ENCODE assay signal across 20 cellular contexts in genomic region chr9:127232833-127233549, GRCh38.
"Had no signal": no experiment of that assay in that cellular context is flagged by ENCODE, and none has a peak within 500 bp of the region (broad histone marks: within the 10 kb centered on the region; RNA-seq: fewer than 3 reads in every experiment).

No MANE protein-coding gene starts in this region.

- ATAC-seq: activated CD4-positive, alpha-beta T cell treated with anti-CD3 and anti-CD28 coated beads for 36 hours; activated T-cell treated with anti-CD3 and anti-CD28 coated beads, Interleukin-2, amount 50 U/mL, for 4 hours; natural killer cell treated with Interleukin-12 subunit alpha and Interleukin-12 subunit beta and Interleukin-15 and Interleukin-18, amount 100 ng/mL, for 72 hours had no signal

- H3K4me3 ChIP-seq: right atrium auricular region had no signal

- H3K9me3 ChIP-seq: right atrium auricular region had no signal

- H3K9me3 Mint-ChIP-seq: activated CD4-positive, alpha-beta memory T cell treated with anti-CD3 and anti-CD28 coated beads, Interleukin-2, amount 10 ng/mL, durations not matched to agents 7 days and 5 days; activated T-cell treated with anti-CD3 and anti-CD28 coated beads, Interleukin-2, amount 50 U/mL, for 4 hours; immature natural killer cell; natural killer cell treated with Interleukin-12 subunit alpha and Interleukin-12 subunit beta and Interleukin-15 and Interleukin-18, amount 100 ng/mL, for 72 hours had no signal

- H3K27ac Mint-ChIP-seq: activated CD4-positive, alpha-beta memory T cell treated with anti-CD3 and anti-CD28 coated beads, Interleukin-2, amount 10 ng/mL, durations not matched to agents 7 days and 5 days; activated CD4-positive, alpha-beta T cell treated with anti-CD3 and anti-CD28 coated beads for 36 hours; activated naive CD8-positive, alpha-beta T cell; immature natural killer cell; natural killer cell treated with Interleukin-12 subunit alpha and Interleukin-12 subunit beta and Interleukin-15 and Interleukin-18, amount 100 ng/mL, for 72 hours had no signal

- H3K36me3 Mint-ChIP-seq: immature natural killer cell; natural killer cell treated with Interleukin-12 subunit alpha and Interleukin-12 subunit beta and Interleukin-15 and Interleukin-18, amount 100 ng/mL, for 72 hours had no signal

- H3K27me3 ChIP-seq: right atrium auricular region had no signal

- FAIRE-seq: frontal cortex, small intestine had no signal

- H3K4me1 Mint-ChIP-seq: activated CD4-positive, alpha-beta memory T cell treated with anti-CD3 and anti-CD28 coated beads, Interleukin-2, amount 10 ng/mL, durations not matched to agents 7 days and 5 days; activated CD4-positive, alpha-beta T cell treated with anti-CD3 and anti-CD28 coated beads for 36 hours; immature natural killer cell had no signal

- H3K4me3 Mint-ChIP-seq: activated CD4-positive, alpha-beta memory T cell treated with anti-CD3 and anti-CD28 coated beads, Interleukin-2, amount 10 ng/mL, durations not matched to agents 7 days and 5 days; activated CD4-positive, alpha-beta T cell treated with anti-CD3 and anti-CD28 coated beads for 36 hours; activated naive CD8-positive, alpha-beta T cell; activated T-cell treated with anti-CD3 and anti-CD28 coated beads, Interleukin-2, amount 50 U/mL, for 4 hours; immature natural killer cell; natural killer cell treated with Interleukin-12 subunit alpha and Interleukin-12 subunit beta and Interleukin-15 and Interleukin-18, amount 100 ng/mL, for 72 hours had no signal

- DNase-seq: activated CD4-positive, alpha-beta memory T cell treated with anti-CD3 and anti-CD28 coated beads, Interleukin-2, amount 10 ng/mL, durations not matched to agents 7 days and 5 days; activated CD4-positive, alpha-beta T cell treated with anti-CD3 and anti-CD28 coated beads for 36 hours; activated effector memory CD4-positive, alpha-beta T cell treated with anti-CD3 and anti-CD28 coated beads, Interleukin-2, amount 50 U/mL, for 16 hours; activated T-cell treated with anti-CD3 and anti-CD28 coated beads, Interleukin-2, amount 50 U/mL, for 4 hours; amniotic stem cell; central memory CD4-positive, alpha-beta T cell; effector memory CD4-positive, alpha-beta T cell; head of caudate nucleus; immature natural killer cell; nucleus accumbens; small intestine; stimulated activated CD4-positive, alpha-beta T cell treated with anti-CD3 and anti-CD28 coated beads, Interleukin-4, amount 100 ng/mL, for 4 hours; stimulated activated CD8-positive, alpha-beta memory T cell treated with anti-CD3 and anti-CD28 coated beads, Interleukin-4, amount 100 ng/mL, for 48 hours; stimulated activated naive CD4-positive, alpha-beta T cell treated with Interleukin-2 at 50 U/mL for 16 hours; substantia nigra; WERI-Rb-1 had no signal
